ENCODE assay signal across 8 cellular contexts in genomic region chr14:81435578-81436295, GRCh38. TPM values are rescaled to one million over a fixed set of nuclear protein-coding genes. Genes with fewer than 3 reads are reported as not detected.
DNase-seq lines count a peak whose midpoint lies in the region; ATAC-seq and TF ChIP-seq lines count a peak whose summit lies in the region.

No MANE protein-coding gene starts in this region.

- H3K36me3 ChIP-seq in neural progenitor cell, result no peaks in the 10 kb centered on the region

- H3K4me3 ChIP-seq in neural progenitor cell, result peak overlapping the region; percentile 62

- H3K9ac ChIP-seq in neural progenitor cell, result no peak overlapping the region

- in situ Hi-C loops in ACHN (cut with HindIII; ENCODE audit: low pct_ligation_motif_present, low pct_unique_long_range_greater_than_20kb, low sequenced_read_pairs), result no loop called here

- no peaks in the 10 kb centered on the region for H3K9me3 ChIP-seq in neural progenitor cell (ENCODE audit: low read depth)

- peak overlapping the region; percentile 39 for H3K27ac Mint-ChIP-seq in neural progenitor cell

- no peak for TF ChIP-seq CTCF in neural progenitor cell (IDR thresholded peaks at IDR 0.05)

- no peak overlapping the region for H2AFZ ChIP-seq in neural progenitor cell (replicated peaks)

- H3K27ac ChIP-seq in neural progenitor cell, result no peak overlapping the region

- peaks cover 33% of the 10 kb centered on the region for H3K79me2 ChIP-seq in neural progenitor cell (ENCODE audit: low read depth)

- H3K4me1 ChIP-seq in neural progenitor cell, result peaks cover 24% of the 10 kb centered on the region

- peaks cover 21% of the 10 kb centered on the region for H3F3A ChIP-seq in neural progenitor cell (ENCODE audit: low read depth)

- H3K36me3 Mint-ChIP-seq in neural progenitor cell, result peaks cover 2% of the 10 kb centered on the region

- peaks cover 21% of the 10 kb centered on the region for H4K20me1 ChIP-seq in neural progenitor cell (ENCODE audit: low read depth)

- peak; percentile 46 for ATAC-seq in GM18907 (IDR thresholded peaks at IDR 0.05; ENCODE audit: unreplicated experiment)
- ATAC-seq in HG03108 (IDR thresholded peaks at IDR 0.05; ENCODE audit: unreplicated experiment), result peak; percentile 22

- H3K27me3 Mint-ChIP-seq in neural progenitor cell (ENCODE audit: insufficient read depth, low read depth), result peaks cover 12% of the 10 kb centered on the region

- DNase-seq in ACHN (peak; percentile 75), NCI-H69 (lab: John Stamatoyannopoulos, UW) (peak; percentile 91), globus pallidus (ENCODE audit: low spot score) (peak; percentile 54), neural progenitor cell (ENCODE audit: low spot score) (peak; percentile 88), cortex of kidney (lab: John Stamatoyannopoulos, UW) (no peak)
- DNase-seq in activated naive CD4-positive, alpha-beta T cell treated with anti-CD3 and anti-CD28 coated beads, Interleukin-2, amount 50 U/mL, for 16 hours, result peak; percentile 31

- H3K9me3 Mint-ChIP-seq in neural progenitor cell, result no peaks in the 10 kb centered on the region

- peaks cover 53% of the 10 kb centered on the region for H3K27me3 ChIP-seq in neural progenitor cell

- peak overlapping the region; percentile 94 for H3K4me3 Mint-ChIP-seq in neural progenitor cell

- H3K4me1 Mint-ChIP-seq in neural progenitor cell, result peaks cover 42% of the 10 kb centered on the region

- H3K4me2 ChIP-seq in neural progenitor cell, result peak overlapping the region; percentile 90

RNA-seq across cellular contexts. Expression of gene STON2, which starts 35.6 kb away (rescaled TPM):
- 25.0 and 31.1 TPM in 2 replicates for total RNA-seq in neural progenitor cell (ENCODE audit: low replicate concordance)
